1 cellular context compared by ENCODE assay signal in genomic region chr11:85627998-85628770, GRCh38.
A peak's percentile ranks its signal among the peaks of the same experiment; 100 is the strongest.
TF ChIP-seq lines count a peak whose summit lies in the region.

Gene TMEM126B, plus strand, starts transcription at chr11:85628593. Its CDS starts 15 bp downstream, at chr11:85628608.

TF ChIP-seq in H1, 55 proteins besides CTCF, POLR2A, EP300 and RAD21 (continued from another document):
- TF ChIP-seq MAFK (IDR thresholded peaks at IDR 0.05; ENCODE audit: low read depth, low read length) (no peak), SP1 (IDR thresholded peaks at IDR 0.05; ENCODE audit: low read depth, low read length) (peak; percentile 64; the same call in 1 of the 2 replicates), ZNF274 (IDR thresholded peaks at IDR 0.05; ENCODE audit: borderline replicate concordance, extremely low read depth, low read length) (no peak), BRCA1 (IDR thresholded peaks at IDR 0.05; ENCODE audit: low read depth, low read length) (no peak), SRF (IDR thresholded peaks at IDR 0.05; ENCODE audit: low read depth, low read length) (no peak), SIX5 (IDR thresholded peaks at IDR 0.05; ENCODE audit: low read depth, low read length) (no peak), E2F6 (IDR thresholded peaks at IDR 0.05) (peak; percentile 26; the same call in 1 of the 2 replicates), EZH2 (IDR thresholded peaks at IDR 0.05; ENCODE audit: low read depth, low read length, severe bottlenecking) (no peak), SAP30 (IDR thresholded peaks at IDR 0.05; ENCODE audit: insufficient read depth, insufficient replicate concordance, low read length) (peak; percentile 59), SP4 (IDR thresholded peaks at IDR 0.05; ENCODE audit: low read length) (no peak), TAF1 (IDR thresholded peaks at IDR 0.05; ENCODE audit: low read depth, low read length) (peak; percentile 96), POU5F1 (IDR thresholded peaks at IDR 0.05; ENCODE audit: low read depth, low read length) (no peak), TAF7 (optimal IDR thresholded peaks at IDR 0.05; ENCODE audit: borderline replicate concordance, low read depth, low read length) (peak; percentile 12), YY1 (IDR thresholded peaks at IDR 0.05; ENCODE audit: low read depth, low read length) (peak; percentile 96), TCF12 (IDR thresholded peaks at IDR 0.05; ENCODE audit: low read depth, low read length) (no peak), HDAC6 (IDR thresholded peaks at IDR 0.05; ENCODE audit: low read depth, low read length) (no peak), ATF3 (IDR thresholded peaks at IDR 0.05; ENCODE audit: insufficient read depth, low read depth, low read length) (peak; percentile 86), ASH2L (IDR thresholded peaks at IDR 0.05; ENCODE audit: low read length) (peak; percentile 60), JUN (IDR thresholded peaks at IDR 0.05; ENCODE audit: low read depth, low read length) (no peak), RNF2 (IDR thresholded peaks at IDR 0.05; ENCODE audit: borderline replicate concordance, low read depth, low read length, missing control alignments, poor library complexity, severe bottlenecking) (no peak), RBBP5 (IDR thresholded peaks at IDR 0.05; ENCODE audit: borderline replicate concordance, low read depth, low read length) (peak; percentile 97; the same call in 1 of the 2 replicates), CTBP2 (IDR thresholded peaks at IDR 0.05; ENCODE audit: borderline replicate concordance, insufficient read depth, insufficient read length, low read length) (no peak), GTF2F1 (IDR thresholded peaks at IDR 0.05; ENCODE audit: borderline replicate concordance, low read depth, low read length) (peak; percentile 68; the same call in 1 of the 2 replicates), BACH1 (IDR thresholded peaks at IDR 0.05; ENCODE audit: low read length) (no peak), SP2 (IDR thresholded peaks at IDR 0.05; ENCODE audit: low read length) (no peak), SIRT6 (IDR thresholded peaks at IDR 0.05; ENCODE audit: low read length) (no peak), TBP (IDR thresholded peaks at IDR 0.05; ENCODE audit: low read depth, low read length) (peak; percentile 88), CHD2 (IDR thresholded peaks at IDR 0.05; ENCODE audit: low read length) (0 out of 2 replicates have a peak, but pooled peaks have one; percentile 39), CEBPB (IDR thresholded peaks at IDR 0.05; ENCODE audit: low read depth, low read length) (no peak), NANOG (IDR thresholded peaks at IDR 0.05; ENCODE audit: insufficient read depth, low read depth, low read length, poor library complexity, severe bottlenecking) (no peak), SIN3A (conservative IDR thresholded peaks at IDR 0.05 in 1 of 2, IDR thresholded peaks at IDR 0.05 in 1 of 2; ENCODE audit: low read depth in 1 of 2, low read length in 2 of 2) (peak; percentile 76 to 90; a peak in 2 of 4 replicates), KDM1A (IDR thresholded peaks at IDR 0.05; ENCODE audit: borderline replicate concordance, low read length) (no peak), JUND (IDR thresholded peaks at IDR 0.05; ENCODE audit: low read length) (no peak), TEAD4 (IDR thresholded peaks at IDR 0.05; ENCODE audit: low read depth, low read length) (no peak), FOSL1 (IDR thresholded peaks at IDR 0.05; ENCODE audit: insufficient read depth, low read depth, low read length) (no peak), SUZ12 (IDR thresholded peaks at IDR 0.05; ENCODE audit: low read length) (no peak), CHD7 (IDR thresholded peaks at IDR 0.05; ENCODE audit: insufficient replicate concordance, low read length) (no peak), CBX5 (IDR thresholded peaks at IDR 0.05; ENCODE audit: low read depth, low read length) (no peak), KDM4A (IDR thresholded peaks at IDR 0.05; ENCODE audit: low read depth, low read length, severe bottlenecking) (peak; percentile 43), CREB1 (IDR thresholded peaks at IDR 0.05) (no peak), POLR2AphosphoS5 (IDR thresholded peaks at IDR 0.05; ENCODE audit: low read depth, low read length) (peak; percentile 83)
- TF ChIP-seq, protein P1, sequence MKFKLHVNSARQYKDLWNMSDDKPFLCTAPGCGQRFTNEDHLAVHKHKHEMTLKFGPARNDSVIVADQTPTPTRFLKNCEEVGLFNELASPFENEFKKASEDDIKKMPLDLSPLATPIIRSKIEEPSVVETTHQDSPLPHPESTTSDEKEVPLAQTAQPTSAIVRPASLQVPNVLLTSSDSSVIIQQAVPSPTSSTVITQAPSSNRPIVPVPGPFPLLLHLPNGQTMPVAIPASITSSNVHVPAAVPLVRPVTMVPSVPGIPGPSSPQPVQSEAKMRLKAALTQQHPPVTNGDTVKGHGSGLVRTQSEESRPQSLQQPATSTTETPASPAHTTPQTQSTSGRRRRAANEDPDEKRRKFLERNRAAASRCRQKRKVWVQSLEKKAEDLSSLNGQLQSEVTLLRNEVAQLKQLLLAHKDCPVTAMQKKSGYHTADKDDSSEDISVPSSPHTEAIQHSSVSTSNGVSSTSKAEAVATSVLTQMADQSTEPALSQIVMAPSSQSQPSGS (IDR thresholded peaks at IDR 0.05; ENCODE audit: low read length) = no peak
- TF ChIP-seq, protein P2, sequence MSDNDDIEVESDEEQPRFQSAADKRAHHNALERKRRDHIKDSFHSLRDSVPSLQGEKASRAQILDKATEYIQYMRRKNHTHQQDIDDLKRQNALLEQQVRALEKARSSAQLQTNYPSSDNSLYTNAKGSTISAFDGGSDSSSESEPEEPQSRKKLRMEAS (IDR thresholded peaks at IDR 0.05) = peak; percentile 34
- TF ChIP-seq, protein P3, sequence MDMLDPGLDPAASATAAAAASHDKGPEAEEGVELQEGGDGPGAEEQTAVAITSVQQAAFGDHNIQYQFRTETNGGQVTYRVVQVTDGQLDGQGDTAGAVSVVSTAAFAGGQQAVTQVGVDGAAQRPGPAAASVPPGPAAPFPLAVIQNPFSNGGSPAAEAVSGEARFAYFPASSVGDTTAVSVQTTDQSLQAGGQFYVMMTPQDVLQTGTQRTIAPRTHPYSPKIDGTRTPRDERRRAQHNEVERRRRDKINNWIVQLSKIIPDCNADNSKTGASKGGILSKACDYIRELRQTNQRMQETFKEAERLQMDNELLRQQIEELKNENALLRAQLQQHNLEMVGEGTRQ (IDR thresholded peaks at IDR 0.05; ENCODE audit: low read length) = peak; percentile 91
